ENCODE assay signal across 1 cellular context in the genomic region with DNA sequence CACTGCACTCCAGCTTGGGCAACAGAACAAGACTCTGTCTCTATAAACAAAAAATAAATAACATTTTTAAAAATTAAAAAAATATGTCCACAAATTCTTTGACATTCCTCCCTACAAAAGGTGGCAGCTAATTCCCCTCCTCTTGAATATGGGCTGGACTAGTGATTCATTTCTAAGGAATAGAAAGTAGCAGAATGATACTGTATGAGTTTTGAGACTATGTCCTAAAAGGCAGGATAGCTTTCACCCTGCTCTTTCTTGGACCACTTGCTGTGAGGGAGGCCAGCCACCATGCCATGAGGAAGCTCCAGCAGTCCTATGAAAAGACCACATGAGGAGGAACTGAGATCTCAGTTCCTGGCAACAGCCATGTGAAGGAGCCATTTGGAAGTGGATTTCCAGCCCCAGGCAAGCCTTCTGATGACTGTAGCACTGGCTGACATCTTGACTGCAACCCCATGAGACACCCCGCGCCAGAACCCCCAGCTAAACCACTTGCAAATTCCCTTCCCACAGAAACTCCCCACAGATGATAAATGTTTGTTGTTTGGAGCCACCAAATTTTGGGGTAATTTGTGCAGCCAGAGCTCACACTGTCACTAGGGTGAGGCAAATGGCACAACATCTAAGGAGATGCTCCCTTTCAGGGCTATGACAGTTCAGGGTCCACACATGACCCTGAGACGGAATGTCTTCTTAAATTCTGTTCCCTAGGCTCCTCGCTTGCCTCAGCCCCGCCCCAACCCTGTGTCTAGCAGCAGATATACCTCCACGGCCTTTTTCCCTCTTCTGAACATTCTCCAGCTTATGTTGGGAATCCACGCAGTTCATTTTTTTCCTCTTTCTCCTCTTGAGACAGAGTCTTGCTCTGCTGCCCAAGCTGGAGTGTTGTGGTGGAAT.
TF ChIP-seq lines count a peak whose summit lies in the region.

No MANE protein-coding gene starts in this region.

TF ChIP-seq in endothelial cell of umbilical vein, 7 proteins besides CTCF, POLR2A, EP300 and RAD21:
- TF ChIP-seq MYC (IDR thresholded peaks at IDR 0.05; ENCODE audit: low read depth, low read length) (no peak), GATA2 (IDR thresholded peaks at IDR 0.05; ENCODE audit: insufficient read depth, insufficient read length, low read depth, low read length) (no peak), FOS (IDR thresholded peaks at IDR 0.05; ENCODE audit: borderline replicate concordance, insufficient read depth, low read length) (no peak), POLR2AphosphoS5 (IDR thresholded peaks at IDR 0.05; ENCODE audit: insufficient read depth, low read depth, low read length) (no peak), EZH2 (IDR thresholded peaks at IDR 0.05; ENCODE audit: borderline replicate concordance, low read depth, low read length, severe bottlenecking) (no peak), JUN (IDR thresholded peaks at IDR 0.05; ENCODE audit: borderline replicate concordance, insufficient read depth, insufficient read length, low read depth) (no peak)
- TF ChIP-seq, protein P1, sequence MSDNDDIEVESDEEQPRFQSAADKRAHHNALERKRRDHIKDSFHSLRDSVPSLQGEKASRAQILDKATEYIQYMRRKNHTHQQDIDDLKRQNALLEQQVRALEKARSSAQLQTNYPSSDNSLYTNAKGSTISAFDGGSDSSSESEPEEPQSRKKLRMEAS (IDR thresholded peaks at IDR 0.05; ENCODE audit: insufficient read depth, insufficient read length) = no peak
